ENCODE assay signal across 1 cellular context in the genomic region with DNA sequence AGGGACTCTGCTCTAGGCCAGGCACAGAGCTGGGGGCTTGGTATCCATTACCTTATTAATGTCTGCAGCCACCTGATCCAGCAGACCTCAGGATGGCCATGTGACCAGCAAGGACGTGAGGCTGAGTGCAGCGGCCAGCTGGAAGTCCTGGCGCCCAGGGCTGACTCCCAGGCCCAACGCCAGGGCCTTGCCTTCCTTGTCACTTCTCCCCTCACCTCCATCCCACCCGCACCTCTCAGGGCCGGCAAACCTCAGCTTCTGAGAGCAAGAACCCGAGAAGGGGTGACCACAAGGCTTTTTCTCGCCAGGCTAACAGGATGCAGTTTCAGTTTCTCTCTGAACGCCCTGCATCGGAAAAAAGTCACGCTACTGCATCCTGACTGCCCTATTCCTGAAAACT.
A peak's percentile ranks its signal among the peaks of the same experiment; 100 is the strongest.
TF ChIP-seq lines count a peak whose summit lies in the region.

No MANE protein-coding gene starts in this region.

TF ChIP-seq in GM12878, 131 proteins besides CTCF, POLR2A, EP300 and RAD21 (continued from another document):
- TF ChIP-seq SUZ12 (IDR thresholded peaks at IDR 0.05; ENCODE audit: unreplicated experiment) (no peak), NR2C1 (IDR thresholded peaks at IDR 0.05) (no peak), LARP7 (IDR thresholded peaks at IDR 0.05) (no peak), SREBF2 (IDR thresholded peaks at IDR 0.05; ENCODE audit: low read length) (no peak), POLR2AphosphoS5 (IDR thresholded peaks at IDR 0.05; ENCODE audit: low read length) (no peak), USF1 (IDR thresholded peaks at IDR 0.05; ENCODE audit: borderline replicate concordance, extremely low read length, insufficient read depth, low read depth, low read length) (peak; percentile 13), FOXM1 (IDR thresholded peaks at IDR 0.05; ENCODE audit: low read depth, low read length) (no peak), SMAD5 (IDR thresholded peaks at IDR 0.05; ENCODE audit: low read depth) (no peak), IKZF1 (conservative IDR thresholded peaks at IDR 0.05) (peak; percentile 50), NFXL1 (IDR thresholded peaks at IDR 0.05; ENCODE audit: borderline replicate concordance) (no peak), SP1 (IDR thresholded peaks at IDR 0.05; ENCODE audit: low read depth, low read length) (no peak), EED (IDR thresholded peaks at IDR 0.05; ENCODE audit: low read depth) (peak; percentile 63), CBX3 (IDR thresholded peaks at IDR 0.05; ENCODE audit: borderline replicate concordance, low read depth) (no peak), ZNF274 (IDR thresholded peaks at IDR 0.05; ENCODE audit: insufficient read depth, insufficient read length) (no peak), USF2 (IDR thresholded peaks at IDR 0.05; ENCODE audit: borderline replicate concordance, low read depth, low read length) (no peak), KDM1A (IDR thresholded peaks at IDR 0.05; ENCODE audit: borderline replicate concordance) (no peak), KLF5 (IDR thresholded peaks at IDR 0.05; ENCODE audit: partially characterized antibody) (no peak), TCF3 (IDR thresholded peaks at IDR 0.05; ENCODE audit: borderline replicate concordance, insufficient read depth, low read depth, low read length) (no peak)
- TF ChIP-seq, protein P1, sequence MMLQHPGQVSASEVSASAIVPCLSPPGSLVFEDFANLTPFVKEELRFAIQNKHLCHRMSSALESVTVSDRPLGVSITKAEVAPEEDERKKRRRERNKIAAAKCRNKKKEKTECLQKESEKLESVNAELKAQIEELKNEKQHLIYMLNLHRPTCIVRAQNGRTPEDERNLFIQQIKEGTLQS (IDR thresholded peaks at IDR 0.05; ENCODE audit: borderline replicate concordance, extremely low read depth, low read depth, low read length) = no peak
